Comparison of ENCODE assay signal across 23 cellular contexts in the genomic region with DNA sequence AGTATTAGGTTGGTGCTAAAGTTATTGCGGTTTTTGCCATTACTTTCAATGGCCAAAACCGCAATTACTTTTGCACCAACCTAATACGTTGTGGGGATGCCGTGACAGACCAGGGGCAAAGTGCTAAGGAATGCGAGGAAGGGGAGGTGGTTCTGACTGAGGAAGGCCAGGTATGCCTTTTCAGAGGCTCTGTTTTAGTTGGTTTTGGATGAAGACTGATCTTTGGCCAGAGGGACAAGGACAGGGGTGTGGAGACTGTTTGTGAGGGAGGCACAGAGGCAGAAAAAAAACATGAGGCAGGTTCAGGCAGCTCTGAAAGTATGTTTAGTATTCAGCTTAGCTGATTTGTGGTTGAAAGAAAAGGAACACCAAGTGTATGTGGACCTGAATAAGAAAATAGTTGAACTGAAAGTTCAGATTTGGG.
"Had no signal": no experiment of that assay in that cellular context is flagged by ENCODE, and none has a peak within 500 bp of the region (broad histone marks: within the 10 kb centered on the region; RNA-seq: fewer than 3 reads in every experiment).

No MANE protein-coding gene starts in this region.

- H3K4me1 ChIP-seq: SJCRH30 had no signal

- H3K27me3 ChIP-seq: SJCRH30 had no signal

- H3K4me3 ChIP-seq: SJCRH30 had no signal

- H3K27ac ChIP-seq: HL-60, SJCRH30 had no signal

- H3K9me3 ChIP-seq: SJCRH30 had no signal

- ATAC-seq: Panc1, PC-3, Right ventricle myocardium inferior, SK-N-SH treated with all-trans-retinoic acid at 6 μM for 48 hours had no signal

- DNase-seq: Karpas-422, KG1, MV-4-11, NCI-H1048, NCI-H1105, NCI-H1417, NCI-H1436 treated with DMSO at 0.1 percent for 48 hours, NCI-H1694, NCI-H187 treated with DMSO at 0.1 percent for 48 hours, NCI-H2029 treated with DMSO at 0.1 percent for 48 hours, NCI-H2171 treated with DMSO at 0.1 percent for 48 hours, NCI-H2227 treated with DMSO at 0.1 percent for 48 hours, NCI-H524, NCI-H526 treated with DMSO at 0.1 percent for 48 hours, NCI-H748 treated with DMSO at 0.1 percent for 48 hours, PC-3, SHP77 treated with DMSO at 0.1 percent for 48 hours, SJCRH30, T-helper 1 cell had no signal

- H3K36me3 ChIP-seq: SJCRH30 had no signal
